11 cellular contexts compared by ENCODE assay signal in the genomic region with DNA sequence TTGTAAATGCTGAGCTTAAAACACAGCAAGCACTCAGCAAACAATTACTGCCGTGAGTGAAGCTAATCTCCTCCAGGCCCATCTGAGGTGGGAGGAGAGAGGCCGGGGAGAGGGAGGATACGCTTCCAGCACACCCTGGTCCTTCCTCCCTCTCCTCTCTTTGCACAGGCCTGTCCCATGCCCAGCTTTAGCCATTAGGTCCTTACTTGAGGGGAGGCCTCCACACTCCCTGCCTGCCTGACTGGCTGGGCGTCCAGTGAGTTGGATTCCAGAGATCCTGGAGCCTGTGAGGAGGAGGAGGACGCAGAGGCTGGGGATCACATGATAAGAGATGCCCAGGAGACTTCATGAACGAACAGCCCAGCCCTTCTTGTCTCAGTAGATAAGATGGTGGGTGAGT.
DNase-seq lines count a peak whose midpoint lies in the region; ATAC-seq and TF ChIP-seq lines count a peak whose summit lies in the region.
"Had no signal": no experiment of that assay in that cellular context is flagged by ENCODE, and none has a peak within 500 bp of the region (broad histone marks: within the 10 kb centered on the region; RNA-seq: fewer than 3 reads in every experiment).

No MANE protein-coding gene starts in this region.

- ATAC-seq in left ventricle myocardium superior: peak; percentile 28
- ATAC-seq in left lung: peak; percentile 57
- no peak for ATAC-seq in GM18873 (IDR thresholded peaks at IDR 0.05; ENCODE audit: low FRiP score, unreplicated experiment)
- no peak for ATAC-seq in HG03469 (IDR thresholded peaks at IDR 0.05; ENCODE audit: unreplicated experiment)
- ATAC-seq: natural killer cell; stimulated activated memory B cell treated with anti-CD40 and anti-IgM and Interleukin-4, amounts not matched to agents 10 μg/mL and 1 μg/mL and 100 μg/mL, for 72 hours had no signal

- no peak for DNase-seq in left ventricle myocardium superior
- DNase-seq in right atrium auricular region (ENCODE audit: low spot score): no peak
- no peak for DNase-seq in left lung
- DNase-seq in uterus: peak; percentile 43
- no peak for DNase-seq in stimulated activated CD4-positive, alpha-beta T cell treated with anti-CD3 and anti-CD28 coated beads, Interleukin-15, amount 100 ng/mL, for 24 hours
- DNase-seq: activated CD4-positive, alpha-beta T cell treated with anti-CD3 and anti-CD28 coated beads for 48 hours; natural killer cell had no signal

- H3K27me3 ChIP-seq in right atrium auricular region (no peaks in the 10 kb centered on the region), left lung (no peaks in the 10 kb centered on the region), uterus (no peaks in the 10 kb centered on the region)

- intact Hi-C loops in left ventricle myocardium superior (cut with micrococcal nuclease) (no loop called here), left lung (cut with DNase I) (no loop called here), uterus (cut with DNase I; ENCODE audit: low total_unique reads) (no loop called here)

- H3K9me3 ChIP-seq in right atrium auricular region (no peaks in the 10 kb centered on the region), left lung (no peaks in the 10 kb centered on the region), uterus (no peaks in the 10 kb centered on the region)

- H3K4me1 ChIP-seq in right atrium auricular region (peaks cover 0 to 12% of the 10 kb centered on the region in 2 donors), left lung (peaks cover 0 to 48% of the 10 kb centered on the region in 2 donors), uterus (peaks cover 7 to 10% of the 10 kb centered on the region in 2 donors)

- no peak for TF ChIP-seq CTCF in right atrium auricular region (IDR thresholded peaks at IDR 0.05)
- TF ChIP-seq CTCF in VCaP (conservative IDR thresholded peaks at IDR 0.05): no peak
- TF ChIP-seq CTCF in left lung (IDR thresholded peaks at IDR 0.05): no peak
- no peak for TF ChIP-seq CTCF in uterus (IDR thresholded peaks at IDR 0.05)

- H3K36me3 ChIP-seq in right atrium auricular region (no peaks in the 10 kb centered on the region), left lung (no peaks in the 10 kb centered on the region), uterus (no peaks in the 10 kb centered on the region)

- H3K4me3 ChIP-seq in right atrium auricular region (no peak overlapping the region), left lung (no peak overlapping the region), uterus (no peak overlapping the region)

- H3K27ac ChIP-seq in right atrium auricular region: no peak overlapping the region
- H3K27ac ChIP-seq in VCaP: peak overlapping the region; percentile 71
- H3K27ac ChIP-seq in left lung: peak overlapping the region in 1 of 2 donors; percentile 33
- H3K27ac ChIP-seq in uterus: peak overlapping the region; percentile 79 to 83

- no peak for TF ChIP-seq POLR2A in uterus (IDR thresholded peaks at IDR 0.05)

Comparison
In these comparisons a context has a peak if more than half of its experiments do, and no peak if none do; other contexts are left out.
1. ATAC-seq: peak in left ventricle myocardium superior (single experiment) and left lung (single experiment); none in GM18873 (single experiment) and HG03469 (single experiment).
2. DNase-seq: peak in uterus (2 of 2); none in left ventricle myocardium superior (single experiment), right atrium auricular region (single experiment), left lung (0 of 2) and stimulated activated CD4-positive, alpha-beta T cell treated with anti-CD3 and anti-CD28 coated beads, Interleukin-15, amount 100 ng/mL, for 24 hours (single experiment).
3. H3K27ac ChIP-seq: peak in VCaP (single experiment) and uterus (2 of 2); none in right atrium auricular region (0 of 2).